Comparison of ENCODE assay signal across 2 cellular contexts in the genomic region with DNA sequence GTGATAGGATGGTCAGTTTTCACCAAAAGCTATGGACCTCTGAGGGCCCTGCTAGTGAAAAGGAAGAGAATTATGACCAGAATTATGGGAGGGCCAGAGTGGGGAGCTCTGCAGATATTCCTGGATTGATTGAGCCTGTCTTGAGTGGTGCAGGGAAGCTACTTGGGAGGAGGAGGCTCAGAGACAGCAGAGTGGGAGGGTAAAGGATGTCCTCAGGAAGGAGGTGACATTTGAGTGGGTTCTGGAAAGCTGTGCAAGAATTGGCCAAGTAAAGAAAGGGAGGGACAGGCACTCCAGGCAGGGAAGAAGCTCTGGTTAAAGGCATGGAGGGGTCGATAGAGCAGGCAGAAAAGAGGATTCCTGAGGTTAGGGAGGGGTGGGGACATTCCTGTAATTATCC.
TF ChIP-seq lines count a peak whose summit lies in the region.

No MANE protein-coding gene starts in this region.

TF ChIP-seq in HepG2, 621 proteins besides CTCF, POLR2A, EP300 and RAD21:
- no peak for TF ChIP-seq POLR2G (IDR thresholded peaks at IDR 0.05; ENCODE audit: low read depth, low read length)
- TF ChIP-seq ZNF792 (CRISPR knock-in tag; IDR thresholded peaks at IDR 0.05), result no peak
- TF ChIP-seq, protein P1, sequence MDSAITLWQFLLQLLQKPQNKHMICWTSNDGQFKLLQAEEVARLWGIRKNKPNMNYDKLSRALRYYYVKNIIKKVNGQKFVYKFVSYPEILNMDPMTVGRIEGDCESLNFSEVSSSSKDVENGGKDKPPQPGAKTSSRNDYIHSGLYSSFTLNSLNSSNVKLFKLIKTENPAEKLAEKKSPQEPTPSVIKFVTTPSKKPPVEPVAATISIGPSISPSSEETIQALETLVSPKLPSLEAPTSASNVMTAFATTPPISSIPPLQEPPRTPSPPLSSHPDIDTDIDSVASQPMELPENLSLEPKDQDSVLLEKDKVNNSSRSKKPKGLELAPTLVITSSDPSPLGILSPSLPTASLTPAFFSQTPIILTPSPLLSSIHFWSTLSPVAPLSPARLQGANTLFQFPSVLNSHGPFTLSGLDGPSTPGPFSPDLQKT (CRISPR knock-in tag; IDR thresholded peaks at IDR 0.05; ENCODE audit: borderline replicate concordance), result no peak
- no peak for TF ChIP-seq ZNF33B (CRISPR knock-in tag; IDR thresholded peaks at IDR 0.05)
- TF ChIP-seq PITX1 (CRISPR knock-in tag; IDR thresholded peaks at IDR 0.05), result no peak
- TF ChIP-seq, protein P2, sequence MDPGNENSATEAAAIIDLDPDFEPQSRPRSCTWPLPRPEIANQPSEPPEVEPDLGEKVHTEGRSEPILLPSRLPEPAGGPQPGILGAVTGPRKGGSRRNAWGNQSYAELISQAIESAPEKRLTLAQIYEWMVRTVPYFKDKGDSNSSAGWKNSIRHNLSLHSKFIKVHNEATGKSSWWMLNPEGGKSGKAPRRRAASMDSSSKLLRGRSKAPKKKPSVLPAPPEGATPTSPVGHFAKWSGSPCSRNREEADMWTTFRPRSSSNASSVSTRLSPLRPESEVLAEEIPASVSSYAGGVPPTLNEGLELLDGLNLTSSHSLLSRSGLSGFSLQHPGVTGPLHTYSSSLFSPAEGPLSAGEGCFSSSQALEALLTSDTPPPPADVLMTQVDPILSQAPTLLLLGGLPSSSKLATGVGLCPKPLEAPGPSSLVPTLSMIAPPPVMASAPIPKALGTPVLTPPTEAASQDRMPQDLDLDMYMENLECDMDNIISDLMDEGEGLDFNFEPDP (CRISPR knock-in tag; conservative IDR thresholded peaks at IDR 0.05), result no peak
- no peak for TF ChIP-seq FOXO1 (CRISPR knock-in tag; IDR thresholded peaks at IDR 0.05)
- no peak for TF ChIP-seq YEATS2 (CRISPR knock-in tag; IDR thresholded peaks at IDR 0.05; ENCODE audit: borderline replicate concordance)
- TF ChIP-seq ZBTB42 (CRISPR knock-in tag; IDR thresholded peaks at IDR 0.05), result no peak
- TF ChIP-seq ZNF614 (CRISPR knock-in tag; IDR thresholded peaks at IDR 0.05; ENCODE audit: borderline replicate concordance), result no peak
- TF ChIP-seq GTF2F1 (IDR thresholded peaks at IDR 0.05; ENCODE audit: low read length), result no peak
- TF ChIP-seq ZBTB8A (CRISPR knock-in tag; IDR thresholded peaks at IDR 0.05; ENCODE audit: borderline replicate concordance, low read depth), result no peak

TF ChIP-seq in IMR-90, 13 proteins besides CTCF, POLR2A, EP300 and RAD21:
- TF ChIP-seq FOS (IDR thresholded peaks at IDR 0.05; ENCODE audit: low read depth, low read length) (no peak), CEBPB (IDR thresholded peaks at IDR 0.05; ENCODE audit: low read depth, low read length) (no peak), MAZ (IDR thresholded peaks at IDR 0.05; ENCODE audit: borderline replicate concordance, low read depth, low read length) (no peak), MAFK (IDR thresholded peaks at IDR 0.05; ENCODE audit: low read depth, low read length) (no peak), MXI1 (IDR thresholded peaks at IDR 0.05; ENCODE audit: borderline replicate concordance, low read depth, low read length) (no peak), NFE2L2 (IDR thresholded peaks at IDR 0.05; ENCODE audit: low read depth, low read length) (no peak), RCOR1 (IDR thresholded peaks at IDR 0.05; ENCODE audit: insufficient replicate concordance, low read length) (no peak), RFX5 (IDR thresholded peaks at IDR 0.05; ENCODE audit: low read depth, low read length) (no peak), BHLHE40 (IDR thresholded peaks at IDR 0.05; ENCODE audit: low read depth, low read length) (no peak), CHD1 (IDR thresholded peaks at IDR 0.05; ENCODE audit: low read depth, low read length) (no peak), SMC3 (IDR thresholded peaks at IDR 0.05; ENCODE audit: low read depth, low read length) (no peak)
- TF ChIP-seq, protein P3, sequence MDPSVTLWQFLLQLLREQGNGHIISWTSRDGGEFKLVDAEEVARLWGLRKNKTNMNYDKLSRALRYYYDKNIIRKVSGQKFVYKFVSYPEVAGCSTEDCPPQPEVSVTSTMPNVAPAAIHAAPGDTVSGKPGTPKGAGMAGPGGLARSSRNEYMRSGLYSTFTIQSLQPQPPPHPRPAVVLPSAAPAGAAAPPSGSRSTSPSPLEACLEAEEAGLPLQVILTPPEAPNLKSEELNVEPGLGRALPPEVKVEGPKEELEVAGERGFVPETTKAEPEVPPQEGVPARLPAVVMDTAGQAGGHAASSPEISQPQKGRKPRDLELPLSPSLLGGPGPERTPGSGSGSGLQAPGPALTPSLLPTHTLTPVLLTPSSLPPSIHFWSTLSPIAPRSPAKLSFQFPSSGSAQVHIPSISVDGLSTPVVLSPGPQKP (IDR thresholded peaks at IDR 0.05; ENCODE audit: borderline replicate concordance, low read depth, low read length), result no peak
- TF ChIP-seq, protein P4, sequence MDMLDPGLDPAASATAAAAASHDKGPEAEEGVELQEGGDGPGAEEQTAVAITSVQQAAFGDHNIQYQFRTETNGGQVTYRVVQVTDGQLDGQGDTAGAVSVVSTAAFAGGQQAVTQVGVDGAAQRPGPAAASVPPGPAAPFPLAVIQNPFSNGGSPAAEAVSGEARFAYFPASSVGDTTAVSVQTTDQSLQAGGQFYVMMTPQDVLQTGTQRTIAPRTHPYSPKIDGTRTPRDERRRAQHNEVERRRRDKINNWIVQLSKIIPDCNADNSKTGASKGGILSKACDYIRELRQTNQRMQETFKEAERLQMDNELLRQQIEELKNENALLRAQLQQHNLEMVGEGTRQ (IDR thresholded peaks at IDR 0.05; ENCODE audit: low read depth, low read length), result no peak
